Comparison of ENCODE assay signal across 8 cellular contexts in genomic region chr1:11320153-11320936, GRCh38. TPM values are rescaled to one million over a fixed set of nuclear protein-coding genes. Genes with fewer than 3 reads are reported as not detected.
A peak's percentile ranks its signal among the peaks of the same experiment; 100 is the strongest.
DNase-seq lines count a peak whose midpoint lies in the region; ATAC-seq and TF ChIP-seq lines count a peak whose summit lies in the region.

No MANE protein-coding gene starts in this region.

- DNase-seq in GM12864 (ENCODE audit: low read depth) (no peak), NT2/D1 (ENCODE audit: low read depth, low spot score) (peak; percentile 28), left kidney (ENCODE audit: low read depth, low spot score) (peak; percentile 86), tibial nerve (ENCODE audit: low spot score in 2 of 2) (no peak)
- peak; percentile 74 for DNase-seq in activated effector memory CD4-positive, alpha-beta T cell treated with anti-CD3 and anti-CD28 coated beads, Interleukin-2, amount 50 U/mL, for 16 hours

- TF ChIP-seq POLR2A in tibial nerve (IDR thresholded peaks at IDR 0.05) = no peak

- peak; percentile 86 for TF ChIP-seq CTCF in GM12864 (IDR thresholded peaks at IDR 0.05; ENCODE audit: low read depth, low read length, missing control alignments)
- TF ChIP-seq CTCF in tibial nerve (IDR thresholded peaks at IDR 0.05) = peak in 3 of 5 experiments; percentile 10 to 29 (median 13)

- H3K9ac ChIP-seq in NT2/D1 (ENCODE audit: insufficient read length, low read depth) = no peak overlapping the region

- ATAC-seq in GM18909 (IDR thresholded peaks at IDR 0.05; ENCODE audit: poor library complexity, unreplicated experiment) (no peak), HG02642 (IDR thresholded peaks at IDR 0.05; ENCODE audit: poor library complexity, unreplicated experiment) (no peak), HG03460 (IDR thresholded peaks at IDR 0.05; ENCODE audit: unreplicated experiment) (no peak)

- no peak overlapping the region for H3K27ac ChIP-seq in tibial nerve

- H3K27me3 ChIP-seq in NT2/D1 (ENCODE audit: insufficient read depth, insufficient read length) = no peaks in the 10 kb centered on the region
- H3K27me3 ChIP-seq in tibial nerve = peaks cover 0 to 20% of the 10 kb centered on the region in 2 donors

- H3K36me3 ChIP-seq in NT2/D1 (ENCODE audit: insufficient read depth, insufficient read length, low read length) = no peaks in the 10 kb centered on the region
- no peaks in the 10 kb centered on the region for H3K36me3 ChIP-seq in tibial nerve

- no peaks in the 10 kb centered on the region for H3K9me3 ChIP-seq in NT2/D1 (ENCODE audit: insufficient read depth, low read length)
- no peaks in the 10 kb centered on the region for H3K9me3 ChIP-seq in tibial nerve

- H3K4me1 ChIP-seq in NT2/D1 (ENCODE audit: insufficient read depth, insufficient read length) (peaks cover 6% of the 10 kb centered on the region), tibial nerve (peaks cover 0 to 11% (median 0%) of the 10 kb centered on the region in 4 donors)

- WGBS in tibial nerve, 2 donors = 25 to 30% methylated on average over 11 to 15 of the region's 15 CpGs

- no peak overlapping the region for H3K4me3 ChIP-seq in GM12864 (ENCODE audit: low read depth, low read length)
- H3K4me3 ChIP-seq in NT2/D1 (ENCODE audit: insufficient read length, low read depth) = no peak overlapping the region
- H3K4me3 ChIP-seq in tibial nerve = no peak overlapping the region

- TF ChIP-seq EP300 in tibial nerve (IDR thresholded peaks at IDR 0.05) = no peak

RNA-seq across cellular contexts. Expression of gene UBIAD1, which starts 47.3 kb away (rescaled TPM):
- total RNA-seq in tibial nerve = 10 to 100 TPM in 3 of 4 donors, 1 to 10 TPM in 1; 8.7 to 23.7 (median 17.5) TPM

RNA-seq across cellular contexts. Expression of gene MTOR, which starts 58.0 kb away (rescaled TPM):
- 10 to 100 TPM; 40.4 to 51.4 (median 49.6) TPM for total RNA-seq in tibial nerve

Comparison
In these comparisons a context has a peak if more than half of its experiments do, and no peak if none do; other contexts are left out.
1. DNase-seq: peak in NT2/D1 (single experiment), activated effector memory CD4-positive, alpha-beta T cell treated with anti-CD3 and anti-CD28 coated beads, Interleukin-2, amount 50 U/mL, for 16 hours (single experiment) and left kidney (single experiment); none in GM12864 (single experiment) and tibial nerve (0 of 2).